In the genomic region with DNA sequence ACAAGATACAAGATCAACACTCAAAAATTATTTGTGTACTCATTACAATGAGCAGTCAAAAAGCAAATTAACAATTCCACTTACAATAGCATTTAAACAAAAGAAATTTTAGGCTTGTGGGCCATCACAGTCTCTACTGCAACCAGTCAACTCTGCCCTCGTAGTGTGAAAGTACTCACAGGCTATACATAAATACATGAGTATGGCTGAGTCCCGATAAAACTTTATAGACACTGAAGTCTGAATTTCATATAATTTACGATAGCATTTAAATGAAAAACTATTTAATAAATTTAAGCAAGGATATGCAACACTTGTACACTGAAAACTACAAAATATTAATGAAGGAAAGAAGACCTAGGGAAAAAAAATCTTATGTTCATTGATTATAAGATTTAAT, we compare ENCODE assay signal across 37 cellular contexts.
"Had no signal": no experiment of that assay in that cellular context is flagged by ENCODE, and none has a peak within 500 bp of the region (broad histone marks: within the 10 kb centered on the region; RNA-seq: fewer than 3 reads in every experiment).

No MANE protein-coding gene starts in this region.

- H3K27me3 ChIP-seq: adrenal gland, ascending aorta, breast epithelium, cardiac muscle cell, esophagus squamous epithelium, gastroesophageal sphincter, heart right ventricle, hepatocyte had no signal

- H3K4me3 ChIP-seq: adrenal gland, ascending aorta, breast epithelium, cardiac muscle cell, esophagus squamous epithelium, gastroesophageal sphincter, heart right ventricle, hepatocyte had no signal

- H3K27ac ChIP-seq: adrenal gland, ascending aorta, breast epithelium, cardiac muscle cell, epithelial cell of prostate, esophagus squamous epithelium, gastroesophageal sphincter, heart right ventricle, hepatocyte had no signal

- H3K27me3 Mint-ChIP-seq: activated CD4-positive, alpha-beta memory T cell treated with anti-CD3 and anti-CD28 coated beads, Interleukin-2, amount 10 ng/mL, durations not matched to agents 7 days and 5 days; activated CD4-positive, alpha-beta T cell treated with anti-CD3 and anti-CD28 coated beads, Interleukin-2, amount 10 ng/mL, durations not matched to agents 7 days and 5 days; activated naive CD4-positive, alpha-beta T cell treated with anti-CD3 and anti-CD28 coated beads, Interleukin-2, amount 50 U/mL, for 24 hours; activated naive CD8-positive, alpha-beta T cell treated with anti-CD3 and anti-CD28 coated beads for 36 hours; activated naive CD8-positive, alpha-beta T cell treated with anti-CD3 and anti-CD28 coated beads, Interleukin-2, amount 50 U/mL, for 24 hours had no signal

- FAIRE-seq: endometrium, endothelial cell of umbilical vein had no signal

- ATAC-seq: activated naive CD8-positive, alpha-beta T cell treated with anti-CD3 and anti-CD28 coated beads, Interleukin-2, amount 50 U/mL, for 24 hours; activated T-cell treated with anti-CD3 and anti-CD28 coated beads, Interleukin-2, amount 50 U/mL, for 4 hours; gastroesophageal sphincter; heart right ventricle had no signal

- H2AFZ ChIP-seq: hepatocyte had no signal

- H3K4me2 ChIP-seq: hepatocyte had no signal

- H3K4me3 Mint-ChIP-seq: activated CD4-positive, alpha-beta memory T cell treated with anti-CD3 and anti-CD28 coated beads, Interleukin-2, amount 10 ng/mL, durations not matched to agents 7 days and 5 days; activated CD4-positive, alpha-beta T cell treated with anti-CD3 and anti-CD28 coated beads, Interleukin-2, amount 10 ng/mL, durations not matched to agents 7 days and 5 days; activated naive CD4-positive, alpha-beta T cell treated with anti-CD3 and anti-CD28 coated beads for 36 hours; activated naive CD4-positive, alpha-beta T cell treated with anti-CD3 and anti-CD28 coated beads, Interleukin-2, amount 50 U/mL, for 24 hours; activated naive CD8-positive, alpha-beta T cell treated with anti-CD3 and anti-CD28 coated beads for 36 hours; activated naive CD8-positive, alpha-beta T cell treated with anti-CD3 and anti-CD28 coated beads, Interleukin-2, amount 50 U/mL, for 24 hours; activated T-cell treated with anti-CD3 and anti-CD28 coated beads, Interleukin-2, amount 50 U/mL, for 4 hours; activated T-helper 1 cell treated with anti-CD3 and anti-CD28 coated beads, Interleukin-12 subunit alpha, Interleukin-12 subunit beta, Interleukin-2, Interleukin-4 antibody, amounts not matched to agents 30 ng/mL and 10 ng/mL and 1 ng/mL, durations not matched to agents 14 hours and 24 hours and 36 hours had no signal

- H3K36me3 ChIP-seq: adrenal gland, breast epithelium, cardiac muscle cell had no signal

- DNase-seq: activated CD4-positive, alpha-beta memory T cell treated with anti-CD3 and anti-CD28 coated beads, Interleukin-2, amount 10 ng/mL, durations not matched to agents 7 days and 5 days; activated CD4-positive, alpha-beta T cell treated with anti-CD3 and anti-CD28 coated beads for 4 hours; activated CD4-positive, alpha-beta T cell treated with anti-CD3 and anti-CD28 coated beads, Interleukin-2, amount 10 ng/mL, durations not matched to agents 7 days and 5 days; activated CD4-positive, alpha-beta T cell treated with anti-CD3 and anti-CD28 coated beads, Interleukin-2, amount 50 U/mL, for 4 hours; activated CD4-positive, CD25-positive, alpha-beta regulatory T cell; activated CD4-positive, CD25-positive, alpha-beta regulatory T cell treated with anti-CD3 and anti-CD28 coated beads, Interleukin-2, amount 50 U/mL, for 72 hours; activated CD8-positive, alpha-beta memory T cell treated with anti-CD3 and anti-CD28 coated beads, Interleukin-2, amount 50 U/mL, for 48 hours; activated effector memory CD4-positive, alpha-beta T cell treated with anti-CD3 and anti-CD28 coated beads, Interleukin-2, amount 50 U/mL, for 16 hours; activated naive CD4-positive, alpha-beta T cell treated with anti-CD3 and anti-CD28 coated beads for 36 hours; activated naive CD8-positive, alpha-beta T cell treated with anti-CD3 and anti-CD28 coated beads for 36 hours; activated naive CD8-positive, alpha-beta T cell treated with anti-CD3 and anti-CD28 coated beads, Interleukin-2, amount 50 U/mL, for 24 hours; activated T-cell treated with anti-CD3 and anti-CD28 coated beads for 4 hours; activated T-cell treated with anti-CD3 and anti-CD28 coated beads, Interleukin-2, amount 50 U/mL, for 4 hours; adrenal gland; amygdala; central memory CD4-positive, alpha-beta T cell; cerebellar nuclear complex; cortex of kidney; dermis blood vessel endothelial cell; effector CD8-positive, alpha-beta T cell; esophagus squamous epithelium; foreskin melanocyte; heart right ventricle; T-helper 1 cell; T-helper 2 cell had no signal

- H3K27ac Mint-ChIP-seq: activated CD4-positive, alpha-beta memory T cell treated with anti-CD3 and anti-CD28 coated beads, Interleukin-2, amount 10 ng/mL, durations not matched to agents 7 days and 5 days; activated CD4-positive, alpha-beta T cell treated with anti-CD3 and anti-CD28 coated beads, Interleukin-2, amount 10 ng/mL, durations not matched to agents 7 days and 5 days; activated naive CD4-positive, alpha-beta T cell treated with anti-CD3 and anti-CD28 coated beads for 36 hours; activated naive CD4-positive, alpha-beta T cell treated with anti-CD3 and anti-CD28 coated beads, Interleukin-2, amount 50 U/mL, for 24 hours; activated naive CD8-positive, alpha-beta T cell treated with anti-CD3 and anti-CD28 coated beads for 36 hours; activated naive CD8-positive, alpha-beta T cell treated with anti-CD3 and anti-CD28 coated beads, Interleukin-2, amount 50 U/mL, for 24 hours; activated T-helper 1 cell treated with anti-CD3 and anti-CD28 coated beads, Interleukin-12 subunit alpha, Interleukin-12 subunit beta, Interleukin-2, Interleukin-4 antibody, amounts not matched to agents 30 ng/mL and 10 ng/mL and 1 ng/mL, durations not matched to agents 14 hours and 24 hours and 36 hours; activated T-helper 2 cell treated with anti-CD3 and anti-CD28 coated beads, Interferon-gamma antibody, Interleukin-2, Interleukin-4, amounts not matched to agents 10 μg/mL and 5 μg/mL and 100 μg/mL, durations not matched to agents 14 hours and 24 hours and 36 hours; brain had no signal
